ENCODE assay signal across 13 cellular contexts in the genomic region with DNA sequence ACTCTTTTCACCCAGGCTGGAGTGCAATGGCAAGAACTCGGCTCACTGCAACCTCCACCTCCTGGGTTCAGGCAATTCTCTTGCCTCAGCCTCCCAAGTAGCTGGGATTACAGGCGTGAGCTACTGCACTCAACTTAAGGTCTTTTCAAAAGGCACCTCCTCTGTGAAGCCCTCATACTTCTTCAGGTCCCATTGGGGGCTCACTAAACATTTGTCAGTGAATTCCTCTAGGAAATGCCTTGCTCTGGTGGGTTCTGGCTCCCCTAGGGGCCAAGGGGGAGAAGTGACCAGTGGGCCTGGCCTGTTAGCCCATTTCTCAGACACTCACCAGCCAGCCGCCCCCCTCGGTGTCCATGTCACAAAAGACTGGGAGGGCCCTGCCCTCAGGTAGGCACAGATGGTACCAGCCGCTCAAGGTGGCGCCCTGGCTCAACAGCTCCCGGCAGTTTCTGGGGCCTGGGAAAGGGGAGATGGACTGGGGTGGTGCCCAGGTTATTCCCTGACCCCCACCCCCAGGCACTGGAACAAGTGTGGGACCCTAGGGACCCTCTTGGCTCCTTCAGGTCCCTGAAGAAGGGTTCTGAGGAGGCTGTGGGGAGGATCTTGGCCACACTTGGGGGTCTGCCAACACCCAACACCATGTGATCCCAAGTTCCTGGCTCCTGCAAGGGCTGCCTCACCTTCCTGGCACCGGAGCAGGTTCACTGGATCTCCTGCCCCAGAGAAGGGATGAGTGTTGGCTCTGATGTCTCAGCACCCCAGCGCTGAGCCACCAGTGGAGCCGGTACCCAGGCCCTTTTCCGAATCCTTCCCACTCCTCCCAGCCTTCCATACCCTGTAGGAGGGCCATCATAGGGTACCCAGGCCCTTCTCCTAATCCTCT. TPM values are rescaled to one million over a fixed set of nuclear protein-coding genes. Genes with fewer than 3 reads are reported as not detected.
A peak's percentile ranks its signal among the peaks of the same experiment; 100 is the strongest.
DNase-seq lines count a peak whose midpoint lies in the region; ATAC-seq, FAIRE-seq and TF ChIP-seq lines count a peak whose summit lies in the region.
"Had no signal": no experiment of that assay in that cellular context is flagged by ENCODE, and none has a peak within 500 bp of the region (broad histone marks: within the 10 kb centered on the region; RNA-seq: fewer than 3 reads in every experiment).

No MANE protein-coding gene starts in this region.

- 87 to 92% (median 92%) methylated on average over 11 of the region's 11 CpGs for WGBS in psoas muscle, 3 donors

- H3K9me3 ChIP-seq in right atrium auricular region (no peaks in the 10 kb centered on the region), kidney (ENCODE audit: control insufficient read depth in 1 of 2, low read length in 2 of 2) (no peaks in the 10 kb centered on the region), psoas muscle (no peaks in the 10 kb centered on the region)
- H3K9me3 ChIP-seq: ovary had no signal

- ATAC-seq in Right ventricle myocardium superior (ENCODE audit: poor library complexity) (no peak), HG03520 (IDR thresholded peaks at IDR 0.05; ENCODE audit: unreplicated experiment) (no peak), psoas muscle (no peak), GM18502 (IDR thresholded peaks at IDR 0.05; ENCODE audit: poor library complexity, unreplicated experiment) (no peak), GM19397 (IDR thresholded peaks at IDR 0.05; ENCODE audit: unreplicated experiment) (no peak)
- ATAC-seq: CD8-positive, alpha-beta T cell had no signal

- no peak for TF ChIP-seq CTCF in right atrium auricular region (IDR thresholded peaks at IDR 0.05)
- TF ChIP-seq CTCF in VCaP (conservative IDR thresholded peaks at IDR 0.05) = peak; percentile 12; the same call in 1 of the 2 replicates
- TF ChIP-seq CTCF in kidney (IDR thresholded peaks at IDR 0.05; ENCODE audit: borderline replicate concordance, extremely low read depth, insufficient read depth) = no peak
- TF ChIP-seq CTCF in psoas muscle (IDR thresholded peaks at IDR 0.05) = no peak

- H3K4me3 ChIP-seq in right atrium auricular region (no peak overlapping the region), kidney (ENCODE audit: low read length in 2 of 2) (no peak overlapping the region), psoas muscle (no peak overlapping the region)
- H3K4me3 ChIP-seq: ovary had no signal

- intact Hi-C loops in Right ventricle myocardium superior (cut with DNase I) (no loop called here), kidney (cut with DNase I) (no loop called here), psoas muscle (cut with DNase I) (no loop called here)

- H3K27ac ChIP-seq in right atrium auricular region (peak overlapping the region; percentile 42 to 53), VCaP (no peak overlapping the region), kidney (ENCODE audit: low read depth in 2 of 2, low read length in 2 of 2) (peak overlapping the region; percentile 7 to 37), psoas muscle (no peak overlapping the region)
- H3K27ac ChIP-seq: ovary had no signal

- no peak overlapping the region for H3K9ac ChIP-seq in kidney (ENCODE audit: low read length in 2 of 2)

- no peak for FAIRE-seq in kidney (lab: Jason Lieb, UNC)

- H3K27me3 ChIP-seq in right atrium auricular region = no peaks in the 10 kb centered on the region
- H3K27me3 ChIP-seq in psoas muscle (ENCODE audit: insufficient read depth in 3 of 3, low read length in 2 of 3) = no peaks in the 10 kb centered on the region
- H3K27me3 ChIP-seq: ovary had no signal

- H3K36me3 ChIP-seq in right atrium auricular region = no peaks in the 10 kb centered on the region
- no peaks in the 10 kb centered on the region for H3K36me3 ChIP-seq in kidney (ENCODE audit: control insufficient read depth in 1 of 2, insufficient read depth in 2 of 2, low read length in 2 of 2)
- no peaks in the 10 kb centered on the region for H3K36me3 ChIP-seq in psoas muscle (ENCODE audit: insufficient read depth in 1 of 2, low read depth in 1 of 2)
- H3K36me3 ChIP-seq: ovary had no signal

- peaks cover 0 to 15% of the 10 kb centered on the region in 2 donors for H3K4me1 ChIP-seq in right atrium auricular region
- H3K4me1 ChIP-seq in kidney (ENCODE audit: control insufficient read depth in 1 of 2, insufficient read depth in 1 of 2, low read depth in 1 of 2, low read length in 2 of 2) = no peaks in the 10 kb centered on the region
- no peaks in the 10 kb centered on the region for H3K4me1 ChIP-seq in psoas muscle

- no peak for DNase-seq in right atrium auricular region (ENCODE audit: low spot score)
- no peak for DNase-seq in Right ventricle myocardium superior
- no peak for DNase-seq in kidney
- DNase-seq in psoas muscle = no peak
- DNase-seq: CD8-positive, alpha-beta T cell; cortex of kidney; NCI-H1092; ovary had no signal

RNA-seq across cellular contexts. Expression of a gene that starts 1.6 kb away (rescaled TPM):
- total RNA-seq in right atrium auricular region (10 to 100 TPM; 21.1 to 36.6 TPM), Right ventricle myocardium superior (15.8 TPM), kidney (7.9 TPM), psoas muscle (10 to 100 TPM in 1 of 4 donors, 1 to 10 TPM in 3; 3.4 to 12.9 (median 5.8) TPM)
- polyA plus RNA-seq in kidney (ENCODE audit: insufficient read depth, low read depth, low replicate concordance) (240 TPM), psoas muscle (10 to 100 TPM; 18.6 to 34.6 (median 21.9) TPM)
- total RNA-seq: CD8-positive, alpha-beta T cell had no signal

RNA-seq across cellular contexts. Expression of a gene that starts 6.3 kb away (rescaled TPM):
- total RNA-seq in right atrium auricular region = 10 to 100 TPM; 31.3 to 42.1 TPM
- total RNA-seq in Right ventricle myocardium superior = 41.0 TPM
- 86.7 TPM for total RNA-seq in kidney
- polyA plus RNA-seq in kidney (ENCODE audit: insufficient read depth, low read depth, low replicate concordance) = 59.7 TPM
- total RNA-seq in psoas muscle = 10 to 100 TPM; 16.1 to 29.8 (median 22.8) TPM
- polyA plus RNA-seq in psoas muscle = 10 to 100 TPM; 11.1 to 17.6 (median 12.9) TPM

RNA-seq across cellular contexts. Expression of a gene that starts 10.1 kb away (rescaled TPM):
- not detected for total RNA-seq in right atrium auricular region
- not detected for total RNA-seq in Right ventricle myocardium superior
- 0.63 TPM for total RNA-seq in kidney
- polyA plus RNA-seq in kidney (ENCODE audit: insufficient read depth, low read depth, low replicate concordance) = 1.1 TPM
- not detected for total RNA-seq in psoas muscle
- not detected for polyA plus RNA-seq in psoas muscle
- total RNA-seq: CD8-positive, alpha-beta T cell; ureter had no signal

RNA-seq across cellular contexts. Expression of a gene that starts 19.4 kb away (rescaled TPM):
- total RNA-seq in right atrium auricular region (1 to 10 TPM; 2.9 to 4.4 TPM), Right ventricle myocardium superior (0.24 TPM), kidney (0.38 TPM), psoas muscle (1 to 10 TPM in 1 of 4 donors, under 1 TPM in 1, not detected in 2; 0.42 to 1.3 TPM)
- polyA plus RNA-seq in kidney (ENCODE audit: insufficient read depth, low read depth, low replicate concordance) (0.77 TPM), psoas muscle (under 1 TPM; 0.12 to 0.98 (median 0.31) TPM)

RNA-seq across cellular contexts. Expression of a gene that starts 31.2 kb away (rescaled TPM):
- total RNA-seq in right atrium auricular region = 1 to 10 TPM; 1.3 to 1.8 TPM
- total RNA-seq in Right ventricle myocardium superior = 0.43 TPM
- total RNA-seq in kidney = 19.3 TPM
- polyA plus RNA-seq in kidney (ENCODE audit: insufficient read depth, low read depth, low replicate concordance) = 5.9 TPM
- 1 to 10 TPM in 1 of 4 donors, under 1 TPM in 3; 0.41 to 1.3 (median 0.68) TPM for total RNA-seq in psoas muscle
- polyA plus RNA-seq in psoas muscle = under 1 TPM; 0.13 to 0.23 (median 0.14) TPM

Comparison
In these comparisons a context has a peak if more than half of its experiments do, and no peak if none do; other contexts are left out.
1. H3K27ac ChIP-seq: peak in right atrium auricular region (2 of 2) and kidney (2 of 2); none in VCaP (single experiment) and psoas muscle (single experiment).